In the genomic region with DNA sequence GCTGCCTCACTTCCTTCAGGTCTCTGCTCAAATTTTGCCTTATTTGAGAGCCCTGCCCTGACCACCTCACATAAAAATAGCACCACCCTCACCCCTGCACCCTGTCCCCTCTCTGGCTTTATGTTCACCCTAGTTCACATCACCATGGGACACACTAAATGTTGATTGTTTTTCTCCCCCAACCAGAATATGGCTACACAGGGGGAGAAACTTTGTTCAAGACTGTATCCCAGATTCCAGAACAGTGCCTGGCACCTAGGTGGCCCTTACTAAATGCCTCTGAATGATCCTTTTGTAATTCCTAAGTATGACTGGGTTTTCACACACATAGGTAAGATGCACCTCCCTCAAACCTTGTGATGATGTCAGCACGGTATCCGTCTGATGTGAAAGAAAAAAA, we compare ENCODE assay signal across 19 cellular contexts. TPM values are rescaled to one million over a fixed set of nuclear protein-coding genes. Genes with fewer than 3 reads are reported as not detected.
"Had no signal": no experiment of that assay in that cellular context is flagged by ENCODE, and none has a peak within 500 bp of the region (broad histone marks: within the 10 kb centered on the region; RNA-seq: fewer than 3 reads in every experiment).

No MANE protein-coding gene starts in this region.

- H3K27ac ChIP-seq: left ventricle myocardium inferior, ovary had no signal

- H3K27me3 Mint-ChIP-seq: activated naive CD4-positive, alpha-beta T cell treated with anti-CD3 and anti-CD28 coated beads, Interleukin-2, amount 50 U/mL, for 24 hours had no signal

- H3K27ac Mint-ChIP-seq: activated naive CD4-positive, alpha-beta T cell treated with anti-CD3 and anti-CD28 coated beads, Interleukin-2, amount 50 U/mL, for 24 hours; activated T-helper 2 cell treated with anti-CD3 and anti-CD28 coated beads, Interferon-gamma antibody, Interleukin-2, Interleukin-4, amounts not matched to agents 10 μg/mL and 5 μg/mL and 100 μg/mL, durations not matched to agents 14 hours and 24 hours and 36 hours; natural killer cell treated with Interleukin-12 subunit alpha and Interleukin-12 subunit beta and Interleukin-15 and Interleukin-18, amount 100 ng/mL, for 72 hours; stimulated activated naive CD8-positive, alpha-beta T cell treated with anti-CD3 and anti-CD28 coated beads, Interleukin-15, amount 100 ng/mL, for 72 hours; T-cell had no signal

- H3K27me3 ChIP-seq: ovary, testis had no signal

- H3K36me3 Mint-ChIP-seq: activated naive CD4-positive, alpha-beta T cell treated with anti-CD3 and anti-CD28 coated beads, Interleukin-2, amount 50 U/mL, for 24 hours; natural killer cell treated with Interleukin-12 subunit alpha and Interleukin-12 subunit beta and Interleukin-15 and Interleukin-18, amount 100 ng/mL, for 72 hours; T-cell had no signal

- H3K4me3 Mint-ChIP-seq: activated naive CD4-positive, alpha-beta T cell treated with anti-CD3 and anti-CD28 coated beads, Interleukin-2, amount 50 U/mL, for 24 hours; natural killer cell treated with Interleukin-12 subunit alpha and Interleukin-12 subunit beta and Interleukin-15 and Interleukin-18, amount 100 ng/mL, for 72 hours; stimulated activated naive CD8-positive, alpha-beta T cell treated with anti-CD3 and anti-CD28 coated beads, Interleukin-15, amount 100 ng/mL, for 72 hours had no signal

- ATAC-seq: esophagus mucosa; natural killer cell treated with Interleukin-12 subunit alpha and Interleukin-12 subunit beta and Interleukin-15 and Interleukin-18, amount 100 ng/mL, for 72 hours; sciatic nerve; stimulated activated naive CD8-positive, alpha-beta T cell treated with anti-CD3 and anti-CD28 coated beads, Interleukin-15, amount 100 ng/mL, for 72 hours; T-cell had no signal

- H3K4me3 ChIP-seq: left ventricle myocardium inferior, ovary, spleen, testis had no signal

- DNase-seq: activated CD4-positive, CD25-positive, alpha-beta regulatory T cell treated with anti-CD3 and anti-CD28 coated beads, Interleukin-2, amount 50 U/mL, for 72 hours; caudate nucleus; hippocampal formation; kidney; left ventricle myocardium inferior; mesenchymal stem cell; ovary; spleen; stimulated activated naive CD8-positive, alpha-beta T cell treated with anti-CD3 and anti-CD28 coated beads, Interleukin-15, amount 100 ng/mL, for 72 hours; T-cell; T1000; testis had no signal

- H3K9me3 Mint-ChIP-seq: activated naive CD4-positive, alpha-beta T cell treated with anti-CD3 and anti-CD28 coated beads, Interleukin-2, amount 50 U/mL, for 24 hours; activated T-helper 2 cell treated with anti-CD3 and anti-CD28 coated beads, Interferon-gamma antibody, Interleukin-2, Interleukin-4, amounts not matched to agents 10 μg/mL and 5 μg/mL and 100 μg/mL, durations not matched to agents 14 hours and 24 hours and 36 hours; natural killer cell treated with Interleukin-12 subunit alpha and Interleukin-12 subunit beta and Interleukin-15 and Interleukin-18, amount 100 ng/mL, for 72 hours; stimulated activated naive CD8-positive, alpha-beta T cell treated with anti-CD3 and anti-CD28 coated beads, Interleukin-15, amount 100 ng/mL, for 72 hours; T-cell had no signal

- H3K9me3 ChIP-seq: left ventricle myocardium inferior, ovary, spleen, testis had no signal

- H3K36me3 ChIP-seq: left ventricle myocardium inferior, ovary, spleen had no signal

RNA-seq across cellular contexts. Expression of a gene that starts 28.4 kb away (rescaled TPM):
- total RNA-seq: activated T-helper 2 cell treated with anti-CD3 and anti-CD28 coated beads, Interferon-gamma antibody, Interleukin-2, Interleukin-4, amounts not matched to agents 10 μg/mL and 5 μg/mL and 100 μg/mL, durations not matched to agents 14 hours and 24 hours and 36 hours; esophagus mucosa; glomerular endothelial cell; left ventricle myocardium inferior; natural killer cell treated with Interleukin-12 subunit alpha and Interleukin-12 subunit beta and Interleukin-15 and Interleukin-18, amount 100 ng/mL, for 72 hours; sciatic nerve; T-cell; urinary bladder had no signal
- polyA plus RNA-seq: urinary bladder had no signal

RNA-seq across cellular contexts. Expression of a gene that starts 53.8 kb away (rescaled TPM):
- total RNA-seq: glomerular endothelial cell had no signal
